Comparison of ENCODE assay signal across 21 cellular contexts in genomic region chrX:69961365-69962072, GRCh38.
DNase-seq lines count a peak whose midpoint lies in the region; ATAC-seq, FAIRE-seq and TF ChIP-seq lines count a peak whose summit lies in the region.
"Had no signal": no experiment of that assay in that cellular context is flagged by ENCODE, and none has a peak within 500 bp of the region (broad histone marks: within the 10 kb centered on the region; RNA-seq: fewer than 3 reads in every experiment).

No MANE protein-coding gene starts in this region.

- no peak overlapping the region for H3K4me3 Mint-ChIP-seq in activated naive CD4-positive, alpha-beta T cell treated with anti-CD3 and anti-CD28 coated beads, Interleukin-2, amount 10 ng/mL, durations not matched to agents 7 days and 5 days
- H3K4me3 Mint-ChIP-seq: B cell, GM23338 had no signal

- DNase-seq in activated naive CD4-positive, alpha-beta T cell treated with anti-CD3 and anti-CD28 coated beads, Interleukin-2, amount 50 U/mL, for 72 hours (ENCODE audit: low spot score in 2 of 2), result no peak
- DNase-seq in activated naive CD4-positive, alpha-beta T cell treated with anti-CD3 and anti-CD28 coated beads, Interleukin-2, amount 10 ng/mL, durations not matched to agents 7 days and 5 days, result no peak
- DNase-seq in NCI-H226 (peak; percentile 50), bronchial epithelial cell (ENCODE audit: low read depth) (peak; percentile 16), kidney tubule cell (ENCODE audit: low spot score) (peak; percentile 4), Right ventricle myocardium inferior (ENCODE audit: missing footprints) (no peak), NCI-H1436 treated with DMSO at 0.1 percent for 48 hours (lab: John Stamatoyannopoulos, UW) (no peak)
- DNase-seq: DND-41, GDM1, KG1, MV-4-11, NCI-H1417, NCI-H187 treated with DMSO at 0.1 percent for 48 hours, NCI-H2227 treated with DMSO at 0.1 percent for 48 hours, NCI-H524 treated with DMSO at 0.1 percent for 48 hours, PC-9, SJCRH30 had no signal

- ATAC-seq in activated naive CD4-positive, alpha-beta T cell treated with anti-CD3 and anti-CD28 coated beads, Interleukin-2, amount 50 U/mL, for 72 hours, result peak; percentile 31 to 92
- ATAC-seq in HG02970 (IDR thresholded peaks at IDR 0.05; ENCODE audit: low FRiP score, unreplicated experiment) (no peak), Right ventricle myocardium inferior (no peak)
- ATAC-seq: GM23338, HepG2 had no signal

- H3K9me3 Mint-ChIP-seq in activated naive CD4-positive, alpha-beta T cell treated with anti-CD3 and anti-CD28 coated beads, Interleukin-2, amount 50 U/mL, for 72 hours, result no peaks in the 10 kb centered on the region
- H3K9me3 Mint-ChIP-seq in activated naive CD4-positive, alpha-beta T cell treated with anti-CD3 and anti-CD28 coated beads, Interleukin-2, amount 10 ng/mL, durations not matched to agents 7 days and 5 days, result no peaks in the 10 kb centered on the region
- H3K9me3 Mint-ChIP-seq: GM23338 had no signal

- H3K36me3 Mint-ChIP-seq in activated naive CD4-positive, alpha-beta T cell treated with anti-CD3 and anti-CD28 coated beads, Interleukin-2, amount 50 U/mL, for 72 hours, result no peaks in the 10 kb centered on the region
- H3K36me3 Mint-ChIP-seq in activated naive CD4-positive, alpha-beta T cell treated with anti-CD3 and anti-CD28 coated beads, Interleukin-2, amount 10 ng/mL, durations not matched to agents 7 days and 5 days, result peaks cover 2% of the 10 kb centered on the region

- TF ChIP-seq CTCF in bronchial epithelial cell (IDR thresholded peaks at IDR 0.05; ENCODE audit: insufficient read depth, low read length, severe bottlenecking), result no peak

- no peak for FAIRE-seq in bronchial epithelial cell (lab: Jason Lieb, UNC)
- FAIRE-seq: HepG2 had no signal

- no peaks in the 10 kb centered on the region for H3K4me1 Mint-ChIP-seq in activated naive CD4-positive, alpha-beta T cell treated with anti-CD3 and anti-CD28 coated beads, Interleukin-2, amount 10 ng/mL, durations not matched to agents 7 days and 5 days
- H3K4me1 Mint-ChIP-seq: B cell, GM23338 had no signal

- no peaks in the 10 kb centered on the region for H3K27me3 ChIP-seq in bronchial epithelial cell (ENCODE audit: control insufficient read depth, insufficient read depth, low read length)
- H3K27me3 ChIP-seq: SJCRH30 had no signal

- H3K4me3 ChIP-seq in bronchial epithelial cell (ENCODE audit: low read depth, low read length), result no peak overlapping the region
- H3K4me3 ChIP-seq: GM23338, PC-9, SJCRH30 had no signal

- peak overlapping the region in 1 of 2 donors; percentile 55 for H3K27ac Mint-ChIP-seq in activated naive CD4-positive, alpha-beta T cell treated with anti-CD3 and anti-CD28 coated beads, Interleukin-2, amount 50 U/mL, for 72 hours
- H3K27ac Mint-ChIP-seq in activated naive CD4-positive, alpha-beta T cell treated with anti-CD3 and anti-CD28 coated beads, Interleukin-2, amount 10 ng/mL, durations not matched to agents 7 days and 5 days, result no peak overlapping the region
- H3K27ac Mint-ChIP-seq: B cell, GM23338 had no signal

- H3K36me3 ChIP-seq in bronchial epithelial cell (ENCODE audit: control insufficient read depth, insufficient read depth, low read length), result no peaks in the 10 kb centered on the region
- H3K36me3 ChIP-seq: SJCRH30 had no signal

- intact Hi-C loops in Right ventricle myocardium inferior (cut with DNase I), result no loop called here

- no peaks in the 10 kb centered on the region for H3K27me3 Mint-ChIP-seq in activated naive CD4-positive, alpha-beta T cell treated with anti-CD3 and anti-CD28 coated beads, Interleukin-2, amount 10 ng/mL, durations not matched to agents 7 days and 5 days
- H3K27me3 Mint-ChIP-seq: B cell had no signal

- CTCF ChIA-PET in activated naive CD4-positive, alpha-beta T cell treated with anti-CD3 and anti-CD28 coated beads, Interleukin-2, amount 10 ng/mL, durations not matched to agents 7 days and 5 days (lab: Charles Lee), result no interaction called here

Comparison
In these comparisons a context has a peak if more than half of its experiments do, and no peak if none do; other contexts are left out.
1. ATAC-seq: peak in activated naive CD4-positive, alpha-beta T cell treated with anti-CD3 and anti-CD28 coated beads, Interleukin-2, amount 50 U/mL, for 72 hours (2 of 2); none in HG02970 (single experiment) and Right ventricle myocardium inferior (single experiment).
2. DNase-seq: peak in NCI-H226 (single experiment), bronchial epithelial cell (single experiment) and kidney tubule cell (single experiment); none in activated naive CD4-positive, alpha-beta T cell treated with anti-CD3 and anti-CD28 coated beads, Interleukin-2, amount 50 U/mL, for 72 hours (0 of 2), activated naive CD4-positive, alpha-beta T cell treated with anti-CD3 and anti-CD28 coated beads, Interleukin-2, amount 10 ng/mL, durations not matched to agents 7 days and 5 days (single experiment), Right ventricle myocardium inferior (single experiment) and NCI-H1436 treated with DMSO at 0.1 percent for 48 hours (single experiment).